In genomic region chr15:57375827-57376694, GRCh38 we compare ENCODE assay signal across 8 cellular contexts. TPM values are rescaled to one million over a fixed set of nuclear protein-coding genes. Genes with fewer than 3 reads are reported as not detected.
A peak's percentile ranks its signal among the peaks of the same experiment; 100 is the strongest.
DNase-seq lines count a peak whose midpoint lies in the region; ATAC-seq, FAIRE-seq and TF ChIP-seq lines count a peak whose summit lies in the region.

A gene with protein sequence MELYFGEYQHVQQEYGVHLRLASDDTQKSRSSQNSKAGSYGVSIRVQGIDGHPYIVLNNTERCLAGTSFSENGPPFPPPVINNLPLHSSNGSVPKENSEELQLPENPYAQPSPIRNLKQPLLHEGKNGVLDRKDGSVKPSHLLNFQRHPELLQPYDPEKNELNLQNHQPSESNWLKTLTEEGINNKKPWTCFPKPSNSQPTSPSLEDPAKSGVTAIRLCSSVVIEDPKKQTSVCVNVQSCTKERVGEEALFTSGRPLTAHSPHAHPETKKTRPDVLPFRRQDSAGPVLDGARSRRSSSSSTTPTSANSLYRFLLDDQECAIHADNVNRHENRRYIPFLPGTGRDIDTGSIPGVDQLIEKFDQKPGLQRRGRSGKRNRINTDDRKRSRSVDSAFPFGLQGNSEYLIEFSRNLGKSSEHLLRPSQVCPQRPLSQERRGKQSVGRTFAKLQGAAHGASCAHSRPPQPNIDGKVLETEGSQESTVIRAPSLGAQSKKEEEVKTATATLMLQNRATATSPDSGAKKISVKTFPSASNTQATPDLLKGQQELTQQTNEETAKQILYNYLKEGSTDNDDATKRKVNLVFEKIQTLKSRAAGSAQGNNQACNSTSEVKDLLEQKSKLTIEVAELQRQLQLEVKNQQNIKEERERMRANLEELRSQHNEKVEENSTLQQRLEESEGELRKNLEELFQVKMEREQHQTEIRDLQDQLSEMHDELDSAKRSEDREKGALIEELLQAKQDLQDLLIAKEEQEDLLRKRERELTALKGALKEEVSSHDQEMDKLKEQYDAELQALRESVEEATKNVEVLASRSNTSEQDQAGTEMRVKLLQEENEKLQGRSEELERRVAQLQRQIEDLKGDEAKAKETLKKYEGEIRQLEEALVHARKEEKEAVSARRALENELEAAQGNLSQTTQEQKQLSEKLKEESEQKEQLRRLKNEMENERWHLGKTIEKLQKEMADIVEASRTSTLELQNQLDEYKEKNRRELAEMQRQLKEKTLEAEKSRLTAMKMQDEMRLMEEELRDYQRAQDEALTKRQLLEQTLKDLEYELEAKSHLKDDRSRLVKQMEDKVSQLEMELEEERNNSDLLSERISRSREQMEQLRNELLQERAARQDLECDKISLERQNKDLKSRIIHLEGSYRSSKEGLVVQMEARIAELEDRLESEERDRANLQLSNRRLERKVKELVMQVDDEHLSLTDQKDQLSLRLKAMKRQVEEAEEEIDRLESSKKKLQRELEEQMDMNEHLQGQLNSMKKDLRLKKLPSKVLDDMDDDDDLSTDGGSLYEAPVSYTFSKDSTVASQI (plus strand): TSS chr15:57376505. CDS start chr15:57438000, 61,495 bp downstream.

- no peaks in the 10 kb centered on the region for H3F3A ChIP-seq in MM.1S (ENCODE audit: insufficient read depth, low read length)

- TF ChIP-seq CTCF in prostate gland (IDR thresholded peaks at IDR 0.05) (no peak), MM.1S (IDR thresholded peaks at IDR 0.05; ENCODE audit: low read length) (no peak)

- no peaks in the 10 kb centered on the region for H3K36me3 ChIP-seq in prostate gland
- no peaks in the 10 kb centered on the region for H3K36me3 ChIP-seq in MM.1S (replicated peaks; ENCODE audit: insufficient read depth, low read length)

- TF ChIP-seq POLR2A in prostate gland (IDR thresholded peaks at IDR 0.05) = peak; percentile 47

- no peak within 1 kb of the TSS for H3K4me2 ChIP-seq in MM.1S (ENCODE audit: low read depth, low read length)

- H3K27ac Mint-ChIP-seq in T-helper 1 cell treated with Interleukin-12 subunit alpha and Interleukin-12 subunit beta and Interleukin-4 antibody, amounts not matched to agents 30 μg/mL and 1 μg/mL, for 36 hours = no peak within 1 kb of the TSS
- H3K27ac Mint-ChIP-seq in activated naive CD8-positive, alpha-beta T cell treated with anti-CD3 and anti-CD28 coated beads for 36 hours = no peak within 1 kb of the TSS

- FAIRE-seq in RCC 7860 (lab: Jason Lieb, UNC) = no peak

- peaks cover 3% of the 10 kb centered on the region for H3K4me1 Mint-ChIP-seq in T-helper 1 cell treated with Interleukin-12 subunit alpha and Interleukin-12 subunit beta and Interleukin-4 antibody, amounts not matched to agents 30 μg/mL and 1 μg/mL, for 36 hours (ENCODE audit: low read depth)
- peaks cover 7% of the 10 kb centered on the region for H3K4me1 Mint-ChIP-seq in activated naive CD8-positive, alpha-beta T cell treated with anti-CD3 and anti-CD28 coated beads for 36 hours

- H3K9me2 ChIP-seq in MM.1S (replicated peaks; ENCODE audit: insufficient read depth, low read length) = no peaks in the 10 kb centered on the region

- H3K27me3 ChIP-seq in prostate gland (replicated peaks; ENCODE audit: insufficient read depth) = no peaks in the 10 kb centered on the region
- H3K27me3 ChIP-seq in MM.1S (replicated peaks; ENCODE audit: insufficient read depth, low read length) = 0 out of 2 replicates have a peak, but pooled peaks cover 5% of the 10 kb centered on the region

- H3K79me2 ChIP-seq in MM.1S (ENCODE audit: low read length) = no peaks in the 10 kb centered on the region

- WGBS in prostate gland = 28% methylated on average over 45 of the region's 76 CpGs

- H3K27ac ChIP-seq in prostate gland = peak within 1 kb of the TSS; percentile 95 to 96
- H3K27ac ChIP-seq in MM.1S (ENCODE audit: low read length) = no peak within 1 kb of the TSS

- ATAC-seq in left cardiac atrium (peak; percentile 92 to 95), GM18907 (IDR thresholded peaks at IDR 0.05; ENCODE audit: unreplicated experiment) (no peak)

- no peak within 1 kb of the TSS for H2AFZ ChIP-seq in MM.1S (ENCODE audit: low read length)

- no peaks in the 10 kb centered on the region for H3K9me3 Mint-ChIP-seq in T-helper 1 cell treated with Interleukin-12 subunit alpha and Interleukin-12 subunit beta and Interleukin-4 antibody, amounts not matched to agents 30 μg/mL and 1 μg/mL, for 36 hours
- no peaks in the 10 kb centered on the region for H3K9me3 Mint-ChIP-seq in activated naive CD8-positive, alpha-beta T cell treated with anti-CD3 and anti-CD28 coated beads for 36 hours

- intact Hi-C loops in left cardiac atrium (cut with DNase I) = no loop called here
- intact Hi-C loops in prostate gland (cut with DNase I) = loop anchor here (10.0 kb wide), 1 partner anchor 149 kb away; no protein-coding TSS in a partner anchor

- DNase-seq in T-helper 1 cell (no peak), left cardiac atrium (peak; percentile 69), prostate gland (ENCODE audit: low spot score) (peak; percentile 51), MM.1S (no peak), RCC 7860 (ENCODE audit: low spot score) (no peak)
- peak; percentile 1 for DNase-seq in activated naive CD8-positive, alpha-beta T cell treated with anti-CD3 and anti-CD28 coated beads for 36 hours

- peaks cover 3% of the 10 kb centered on the region for H3K4me1 ChIP-seq in prostate gland (replicated peaks)
- no peaks in the 10 kb centered on the region for H3K4me1 ChIP-seq in MM.1S (ENCODE audit: low read length)

- H3K4me3 Mint-ChIP-seq in T-helper 1 cell treated with Interleukin-12 subunit alpha and Interleukin-12 subunit beta and Interleukin-4 antibody, amounts not matched to agents 30 μg/mL and 1 μg/mL, for 36 hours = peak within 1 kb of the TSS; percentile 71
- H3K4me3 Mint-ChIP-seq in activated naive CD8-positive, alpha-beta T cell treated with anti-CD3 and anti-CD28 coated beads for 36 hours = peak within 1 kb of the TSS; percentile 65

- no peaks in the 10 kb centered on the region for H3K36me3 Mint-ChIP-seq in T-helper 1 cell treated with Interleukin-12 subunit alpha and Interleukin-12 subunit beta and Interleukin-4 antibody, amounts not matched to agents 30 μg/mL and 1 μg/mL, for 36 hours (ENCODE audit: low read depth)
- peaks cover 2% of the 10 kb centered on the region for H3K36me3 Mint-ChIP-seq in activated naive CD8-positive, alpha-beta T cell treated with anti-CD3 and anti-CD28 coated beads for 36 hours

- H3K9me3 ChIP-seq in prostate gland (no peaks in the 10 kb centered on the region), MM.1S (replicated peaks; ENCODE audit: insufficient read depth, low read length) (no peaks in the 10 kb centered on the region)

- no peaks in the 10 kb centered on the region for H4K20me1 ChIP-seq in MM.1S (ENCODE audit: insufficient read depth, low read length)

- H3K27me3 Mint-ChIP-seq in T-helper 1 cell treated with Interleukin-12 subunit alpha and Interleukin-12 subunit beta and Interleukin-4 antibody, amounts not matched to agents 30 μg/mL and 1 μg/mL, for 36 hours (ENCODE audit: low read depth) = peaks cover 70% of the 10 kb centered on the region
- peaks cover 66% of the 10 kb centered on the region for H3K27me3 Mint-ChIP-seq in activated naive CD8-positive, alpha-beta T cell treated with anti-CD3 and anti-CD28 coated beads for 36 hours

- H3K9ac ChIP-seq in MM.1S (ENCODE audit: low read length) = no peak within 1 kb of the TSS

- H3K4me3 ChIP-seq in prostate gland (peak within 1 kb of the TSS; percentile 91 to 97), MM.1S (ENCODE audit: low read length) (no peak within 1 kb of the TSS)

RNA-seq across cellular contexts. Expression of the gene that starts here (rescaled TPM):
- total RNA-seq in activated naive CD8-positive, alpha-beta T cell treated with anti-CD3 and anti-CD28 coated beads for 36 hours = not detected
- total RNA-seq in left cardiac atrium (10 to 100 TPM; 16.8 to 26.0 TPM), prostate gland (10 to 100 TPM; 49.0 to 65.6 TPM)

Comparison
In these comparisons a context has a peak if more than half of its experiments do, and no peak if none do; other contexts are left out.
1. RNA of the gene that starts here (total RNA-seq): 49.0 to 65.6 TPM in prostate gland and 16.8 to 26.0 TPM in left cardiac atrium; not detected in activated naive CD8-positive, alpha-beta T cell treated with anti-CD3 and anti-CD28 coated beads for 36 hours; every median in the first group is over 10 times any median in the second.
2. Peak in DNase-seq in activated naive CD8-positive, alpha-beta T cell treated with anti-CD3 and anti-CD28 coated beads for 36 hours; RNA of the gene not detected or under 1 TPM.
3. DNase-seq: peak in left cardiac atrium (single experiment) and prostate gland (single experiment); none in T-helper 1 cell (0 of 5), MM.1S (single experiment) and RCC 7860 (single experiment).